In the genomic region with DNA sequence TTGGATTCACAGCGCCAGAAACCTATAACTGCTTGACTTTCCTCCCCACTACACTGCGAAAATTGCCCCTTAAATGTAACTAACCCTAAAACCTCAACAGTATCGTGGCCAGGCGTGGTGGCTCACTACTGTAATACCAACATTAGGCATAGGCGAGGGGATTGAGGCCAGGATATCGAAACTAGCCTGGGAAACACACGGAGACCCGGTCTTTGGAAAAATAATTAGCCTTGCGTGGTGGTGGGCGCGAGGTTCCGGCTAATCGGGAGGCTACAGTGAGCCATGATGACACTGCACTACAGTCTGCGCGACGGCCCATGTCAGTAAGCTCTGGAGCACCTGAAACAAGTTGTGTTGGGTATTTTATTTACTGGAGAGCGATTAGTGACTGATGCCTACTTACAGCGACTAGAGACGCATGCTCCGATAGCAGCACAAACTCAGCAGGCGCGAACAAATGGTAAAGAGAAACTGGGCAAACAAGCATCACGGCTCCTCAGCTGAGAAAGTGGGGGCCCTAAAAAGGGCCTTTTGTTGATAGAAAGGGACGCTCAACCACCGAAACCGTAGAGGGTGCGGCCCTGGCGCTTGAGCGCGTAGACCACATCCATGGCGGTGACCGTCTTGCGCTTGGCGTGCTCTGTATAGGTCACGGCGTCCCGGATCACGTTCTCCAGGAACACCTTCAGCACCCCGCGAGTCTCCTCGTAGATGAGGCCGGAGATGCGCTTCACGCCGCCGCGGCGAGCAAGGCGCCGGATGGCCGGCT, we compare ENCODE assay signal across 8 cellular contexts.
A peak's percentile ranks its signal among the peaks of the same experiment; 100 is the strongest.
DNase-seq lines count a peak whose midpoint lies in the region; ATAC-seq, FAIRE-seq and TF ChIP-seq lines count a peak whose summit lies in the region.
"Not testable (repeated sequence)": the region's sequence is repeated elsewhere in the genome, so short reads cannot be mapped to it uniquely, and the experiment has no call there.

No MANE protein-coding gene starts in this region.

- H2AFZ ChIP-seq in IMR-90 (replicated peaks; ENCODE audit: low read length, poor library complexity): peak overlapping the region; percentile 81

- not testable (repeated sequence) for H4K20me1 ChIP-seq in IMR-90 (ENCODE audit: insufficient read depth, low read length)

- peak overlapping the region; percentile 10 for H3K18ac ChIP-seq in IMR-90 (ENCODE audit: low read depth, low read length)

- POLR2A ChIA-PET in IMR-90 (lab: Charles Lee; ENCODE audit: unreplicated experiment): interaction anchor here (1.0 to 1.3 kb wide), 3 partner anchors 34 to 63 kb away, joined by 3 to 4 read pairs (median 3); a partner anchor contains a TSS

- 5% methylated on average over 17 of the region's 51 CpGs; no CpG with 5 or more reads in 1 of the 2 experiments for WGBS in IMR-90 (ENCODE audit: extremely low coverage in 2 of 2, insufficient read length in 1 of 2), 2 experiments

- BruUV-seq in IMR-90 (replicated peaks; lab: Mats Ljungman, UMichigan): TSS peak; percentile 89

- peak overlapping the region; percentile 59 for H3K4me3 ChIP-seq in HAP-1
- peak overlapping the region; percentile 62 for H3K4me3 ChIP-seq in IMR-90 (ENCODE audit: insufficient read depth, low read depth, low read length)
- H3K4me3 ChIP-seq in SJCRH30: peak overlapping the region; percentile 52
- H3K4me3 ChIP-seq in foreskin fibroblast (ENCODE audit: low read depth in 1 of 2, low read length in 2 of 2): peak overlapping the region; percentile 46 to 88

- peak; percentile 94 for TF ChIP-seq POLR2A in GM15510 (IDR thresholded peaks at IDR 0.05; ENCODE audit: borderline replicate concordance, extremely low read depth, insufficient read length)
- TF ChIP-seq POLR2A in IMR-90 (IDR thresholded peaks at IDR 0.05; ENCODE audit: low read depth, low read length): peak; percentile 41

- not testable (repeated sequence) for H3K27me3 Mint-ChIP-seq in nephron (ENCODE audit: low read depth)

- peaks cover 24% of the 10 kb centered on the region for H3K4me1 ChIP-seq in HAP-1
- not testable (repeated sequence) for H3K4me1 ChIP-seq in IMR-90 (ENCODE audit: control insufficient read depth, insufficient read depth, low read length); SJCRH30

- peak overlapping the region; percentile 66 for H3K4ac ChIP-seq in IMR-90 (ENCODE audit: low read depth, low read length)

- in situ Hi-C loops in HAP-1 (cut with MboI; ENCODE audit: low sequenced_read_pairs) (loop anchor here (10.0 kb wide), 1 partner anchor 1626 kb away; a partner anchor contains a TSS), IMR-90 (cut with MboI; ENCODE audit: low sequenced_read_pairs) (loop anchor here (5.0 to 25.0 kb wide), 2 partner anchors 36 to 1619 kb away; a partner anchor contains a TSS)

- intact Hi-C loops in IMR-90 (cut with micrococcal nuclease): loop anchor here (2.0 to 10.0 kb wide), 2 partner anchors 42 to 1806 kb away; a partner anchor contains a TSS

- not testable (repeated sequence) for H3K9me1 ChIP-seq in IMR-90 (ENCODE audit: insufficient read depth, low read length)

- peak overlapping the region; percentile 98 for H2AK9ac ChIP-seq in IMR-90 (replicated peaks; ENCODE audit: low read depth, low read length, poor library complexity)

- peak overlapping the region; percentile 86 to 94 (median 92) for H3K4me3 Mint-ChIP-seq in nephron

- TF ChIP-seq RAD21 in IMR-90 (IDR thresholded peaks at IDR 0.05; ENCODE audit: low read length): not testable (repeated sequence)

- FAIRE-seq in urothelium cell line (lab: Jason Lieb, UNC): peak; percentile 97

- peak; percentile 55 to 73 for DNase-seq in HAP-1 (ENCODE audit: low spot score in 2 of 2)
- DNase-seq in IMR-90: peak; percentile 52
- DNase-seq in SJCRH30: peak in 1 of 2 experiments; percentile 27
- DNase-seq in activated naive CD4-positive, alpha-beta T cell treated with anti-CD3 and anti-CD28 coated beads, Interleukin-2, amount 50 U/mL, for 72 hours (ENCODE audit: low spot score in 2 of 2): peak; percentile 57 to 62
- peak in 1 of 2 donors; percentile 60 for DNase-seq in foreskin fibroblast
- not testable (repeated sequence) for DNase-seq in urothelium cell line (ENCODE audit: low spot score)

- H3K36me3 ChIP-seq in HAP-1 (replicated peaks); IMR-90 (ENCODE audit: control insufficient read depth, insufficient read depth, low read length); SJCRH30: not testable (repeated sequence)

- TF ChIP-seq CTCF in IMR-90 (conservative IDR thresholded peaks at IDR 0.05; ENCODE audit: low read depth, low read length); foreskin fibroblast (IDR thresholded peaks at IDR 0.05; ENCODE audit: low read depth, low read length); nephron (IDR thresholded peaks at IDR 0.05; ENCODE audit: unreplicated experiment in 3 of 3): not testable (repeated sequence)

- H3K4me1 Mint-ChIP-seq in nephron: peaks cover 28% of the 10 kb centered on the region

- peak; percentile 73 for ATAC-seq in IMR-90 (ENCODE audit: low read depth)
- ATAC-seq in activated naive CD4-positive, alpha-beta T cell treated with anti-CD3 and anti-CD28 coated beads, Interleukin-2, amount 50 U/mL, for 72 hours: peak; percentile 83

- peaks cover 0 to 15% of the 10 kb centered on the region in 2 experiments; a peak in 2 of 4 replicates for H3K79me1 ChIP-seq in IMR-90 (ENCODE audit: low read depth in 1 of 2, low read length in 2 of 2)

- H2AK5ac ChIP-seq in IMR-90 (ENCODE audit: low read depth, low read length): 0 out of 2 replicates have a peak overlapping the region, but pooled peaks have one; percentile 40

- not testable (repeated sequence) for H4K5ac ChIP-seq in IMR-90 (ENCODE audit: low read depth, low read length)

- peaks cover 0 to 10% of the 10 kb centered on the region in 2 donors for H3K36me3 Mint-ChIP-seq in activated naive CD4-positive, alpha-beta T cell treated with anti-CD3 and anti-CD28 coated beads, Interleukin-2, amount 50 U/mL, for 72 hours
- peaks cover 33% of the 10 kb centered on the region for H3K36me3 Mint-ChIP-seq in nephron (ENCODE audit: low read depth)

- H3K23ac ChIP-seq in IMR-90 (ENCODE audit: low read depth, low read length): peak overlapping the region; percentile 99

- peak overlapping the region in 1 of 2 experiments; percentile 50; a peak in 1 of 4 replicates for H4K8ac ChIP-seq in IMR-90 (ENCODE audit: low read depth in 2 of 2, low read length in 2 of 2)

- H3K9ac ChIP-seq in IMR-90 (ENCODE audit: low read depth, low read length): peak overlapping the region; percentile 77

- peak overlapping the region; percentile 79 for H3K27ac ChIP-seq in IMR-90 (ENCODE audit: insufficient read depth, low read length)
- H3K27ac ChIP-seq in SJCRH30: peak overlapping the region; percentile 52; the same call in 1 of the 2 replicates

- peak overlapping the region; percentile 87 for H3K14ac ChIP-seq in IMR-90 (replicated peaks; ENCODE audit: low read depth, low read length)

- H3K27ac Mint-ChIP-seq in activated naive CD4-positive, alpha-beta T cell treated with anti-CD3 and anti-CD28 coated beads, Interleukin-2, amount 50 U/mL, for 72 hours: peak overlapping the region; percentile 93 to 97
- peak overlapping the region; percentile 96 to 98 (median 97) for H3K27ac Mint-ChIP-seq in nephron

- not testable (repeated sequence) for H3K9me3 Mint-ChIP-seq in activated naive CD4-positive, alpha-beta T cell treated with anti-CD3 and anti-CD28 coated beads, Interleukin-2, amount 50 U/mL, for 72 hours; nephron

- peak overlapping the region; percentile 81 for H3K56ac ChIP-seq in IMR-90 (ENCODE audit: extremely low read depth, insufficient read depth, low read length)

- dilution Hi-C loops in IMR-90 (cut with HindIII; ENCODE audit: low sequenced_read_pairs, unreplicated experiment): not testable (repeated sequence)

- H2BK120ac ChIP-seq in IMR-90 (ENCODE audit: low read depth, low read length): peak overlapping the region; percentile 52; the same call in 1 of the 2 replicates

- not testable (repeated sequence) for H3K9me3 ChIP-seq in HAP-1; IMR-90 (ENCODE audit: control insufficient read depth, insufficient read depth, low read length); SJCRH30 (replicated peaks)

- CTCF ChIA-PET in IMR-90 (lab: Yijun Ruan, JAX): not testable (repeated sequence)

- not testable (repeated sequence) for H4K91ac ChIP-seq in IMR-90 (ENCODE audit: insufficient read depth, low read depth, low read length)

- H2BK20ac ChIP-seq in IMR-90 (ENCODE audit: low read depth, low read length): not testable (repeated sequence)

- H2BK15ac ChIP-seq in IMR-90 (ENCODE audit: low read depth, low read length): peak overlapping the region; percentile 60; the same call in 2 of the 3 replicates

- H3K4me2 ChIP-seq in IMR-90 (ENCODE audit: low read depth, low read length): peak overlapping the region; percentile 93

- peak overlapping the region; percentile 86 for H2BK5ac ChIP-seq in IMR-90 (ENCODE audit: low read depth, low read length, poor library complexity, severe bottlenecking)

- not testable (repeated sequence) for H3K27me3 ChIP-seq in HAP-1 (ENCODE audit: low read depth); IMR-90 (ENCODE audit: control insufficient read depth, insufficient read depth, low read length); SJCRH30
